In the genomic region with DNA sequence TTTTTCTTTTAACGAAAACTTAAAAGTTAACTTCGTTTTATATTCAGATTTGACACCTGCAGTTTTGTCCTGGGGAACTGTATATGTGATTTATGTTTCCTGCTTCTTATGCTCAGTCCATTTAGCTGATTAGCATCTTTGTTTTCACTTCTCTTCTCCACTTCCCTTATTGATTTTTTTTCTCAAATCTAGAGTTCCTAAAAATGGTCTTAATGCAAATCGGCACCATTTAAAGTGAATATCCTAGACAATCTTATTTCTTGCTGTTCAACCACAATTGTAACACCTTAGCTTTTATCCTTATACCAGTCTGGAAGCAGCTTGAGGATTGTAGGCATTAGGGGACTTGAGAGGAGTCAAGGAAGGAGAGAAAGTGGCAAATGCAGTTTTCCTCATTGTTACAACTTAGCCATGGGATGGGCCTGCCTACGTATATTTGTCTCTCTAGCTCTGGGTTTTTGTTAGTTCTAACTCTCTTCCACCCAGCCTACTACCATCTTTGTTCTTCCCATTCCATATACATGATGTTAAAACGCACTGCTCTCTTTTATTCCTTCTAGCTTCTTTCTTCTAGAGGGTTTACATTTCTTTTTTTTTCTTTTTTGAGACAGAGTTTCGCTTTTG, we compare ENCODE assay signal across 1 cellular context.
TF ChIP-seq lines count a peak whose summit lies in the region.

No MANE protein-coding gene starts in this region.

TF ChIP-seq in SK-N-SH, 30 proteins besides CTCF, POLR2A, EP300 and RAD21 (continued from another document):
- TF ChIP-seq, protein P1, sequence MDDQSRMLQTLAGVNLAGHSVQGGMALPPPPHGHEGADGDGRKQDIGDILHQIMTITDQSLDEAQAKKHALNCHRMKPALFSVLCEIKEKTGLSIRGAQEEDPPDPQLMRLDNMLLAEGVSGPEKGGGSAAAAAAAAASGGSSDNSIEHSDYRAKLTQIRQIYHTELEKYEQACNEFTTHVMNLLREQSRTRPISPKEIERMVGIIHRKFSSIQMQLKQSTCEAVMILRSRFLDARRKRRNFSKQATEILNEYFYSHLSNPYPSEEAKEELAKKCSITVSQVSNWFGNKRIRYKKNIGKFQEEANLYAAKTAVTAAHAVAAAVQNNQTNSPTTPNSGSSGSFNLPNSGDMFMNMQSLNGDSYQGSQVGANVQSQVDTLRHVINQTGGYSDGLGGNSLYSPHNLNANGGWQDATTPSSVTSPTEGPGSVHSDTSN (IDR thresholded peaks at IDR 0.05) = no peak
- no peak for TF ChIP-seq MEF2A (IDR thresholded peaks at IDR 0.05; ENCODE audit: borderline replicate concordance, low read depth)
- no peak for TF ChIP-seq YY1 (IDR thresholded peaks at IDR 0.05; ENCODE audit: low read depth)
- no peak for TF ChIP-seq GABPA (IDR thresholded peaks at IDR 0.05; ENCODE audit: low read depth)
- no peak for TF ChIP-seq RXRA (IDR thresholded peaks at IDR 0.05; ENCODE audit: borderline replicate concordance, low read depth)
